In genomic region chr16:51152691-51153261, GRCh38 we compare ENCODE assay signal across 10 cellular contexts. TPM values are rescaled to one million over a fixed set of nuclear protein-coding genes. Genes with fewer than 3 reads are reported as not detected.
DNase-seq lines count a peak whose midpoint lies in the region; ATAC-seq, FAIRE-seq and TF ChIP-seq lines count a peak whose summit lies in the region.
"Had no signal": no experiment of that assay in that cellular context is flagged by ENCODE, and none has a peak within 500 bp of the region (broad histone marks: within the 10 kb centered on the region; RNA-seq: fewer than 3 reads in every experiment).

No MANE protein-coding gene starts in this region.

- H3K4me3 ChIP-seq in A673 (ENCODE audit: low read depth, low read length, poor library complexity, severe bottlenecking) (peak overlapping the region; percentile 70), HFF-Myc (replicated peaks; ENCODE audit: low read depth, low read length) (peak overlapping the region; percentile 85), esophagus (ENCODE audit: low read depth in 1 of 2, low read length in 2 of 2) (peak overlapping the region; percentile 4 to 29)

- intact Hi-C loops in A673 (cut with micrococcal nuclease; ENCODE audit: unreplicated experiment), result loop anchor here (5.0 to 10.0 kb wide), 2 partner anchors 280 to 482 kb away; no protein-coding TSS in a partner anchor

- no peaks in the 10 kb centered on the region for H3K9me3 Mint-ChIP-seq in nephron

- no peaks in the 10 kb centered on the region for H3K36me3 Mint-ChIP-seq in nephron (ENCODE audit: low read depth)

- peaks cover 89% of the 10 kb centered on the region for H3K27me3 Mint-ChIP-seq in nephron (ENCODE audit: low read depth)

- WGBS in esophagus, 2 donors, result 5 to 7% methylated on average over 38 to 51 of the region's 51 CpGs

- H3K9me3 ChIP-seq in A673 (ENCODE audit: low read depth, low read length, poor library complexity, severe bottlenecking) (no peaks in the 10 kb centered on the region), esophagus (ENCODE audit: control insufficient read depth in 2 of 2, insufficient read depth in 1 of 2, low read depth in 1 of 2, low read length in 1 of 2) (peaks cover 0 to 7% of the 10 kb centered on the region in 2 donors)

- POLR2A ChIA-PET in A673 (lab: Charles Lee; ENCODE audit: low non-redundant PET), result no interaction called here

- H3K4me1 ChIP-seq in A673 (ENCODE audit: insufficient read depth, low read length, poor library complexity, severe bottlenecking) (peaks cover 22% of the 10 kb centered on the region), esophagus (ENCODE audit: control insufficient read depth in 2 of 2, insufficient read depth in 2 of 2, low read length in 1 of 2) (peaks cover 8 to 20% of the 10 kb centered on the region in 2 donors)

- peak overlapping the region; percentile 68 for H3K27ac ChIP-seq in A673 (ENCODE audit: low read depth, low read length, poor library complexity, severe bottlenecking)
- H3K27ac ChIP-seq in esophagus (ENCODE audit: low read depth in 2 of 2, low read length in 1 of 2), result no peak overlapping the region

- H3K4me3 Mint-ChIP-seq in nephron, result peak overlapping the region; percentile 85 to 88 (median 87)

- H3K27ac Mint-ChIP-seq in nephron, result peak overlapping the region; percentile 48 to 85 (median 69)

- TF ChIP-seq CTCF in A673 (conservative IDR thresholded peaks at IDR 0.05; ENCODE audit: low read depth, low read length) (no peak), HFF-Myc (IDR thresholded peaks at IDR 0.05; ENCODE audit: low read depth, low read length, missing control alignments) (no peak), nephron (IDR thresholded peaks at IDR 0.05; ENCODE audit: unreplicated experiment in 3 of 3) (no peak), D721Med (IDR thresholded peaks at IDR 0.05; ENCODE audit: insufficient read depth, missing control alignments) (no peak)

- no peak for FAIRE-seq in D721Med (lab: Jason Lieb, UNC)
- FAIRE-seq: endometrium had no signal

- BruUV-seq in A673 (replicated peaks; lab: Mats Ljungman, UMichigan), result no TSS peak

- ATAC-seq in HG02610 (IDR thresholded peaks at IDR 0.05; ENCODE audit: unreplicated experiment), result no peak
- no peak for ATAC-seq in HG03196 (IDR thresholded peaks at IDR 0.05; ENCODE audit: unreplicated experiment)

- no peaks in the 10 kb centered on the region for H3K36me3 ChIP-seq in A673 (ENCODE audit: insufficient read depth, low read length, poor library complexity, severe bottlenecking)
- H3K36me3 ChIP-seq in esophagus (ENCODE audit: control insufficient read depth in 2 of 2, insufficient read depth in 2 of 2, low read length in 1 of 2), result no peaks in the 10 kb centered on the region

- DNase-seq in A673 (ENCODE audit: low spot score), result peak; percentile 39
- no peak for DNase-seq in HFF-Myc (ENCODE audit: extremely low read depth, low read depth)
- no peak for DNase-seq in D721Med (ENCODE audit: insufficient read length, low spot score)
- DNase-seq in stimulated activated CD4-positive, alpha-beta T cell treated with anti-CD3 and anti-CD28 coated beads, Interleukin-2, amount 100 ng/mL, for 24 hours, result no peak
- DNase-seq: SHP77 had no signal

- H3K27me3 ChIP-seq in A673 (replicated peaks; ENCODE audit: insufficient read depth, low read depth, low read length, poor library complexity) (peaks cover 46% of the 10 kb centered on the region), esophagus (ENCODE audit: control insufficient read depth in 1 of 2, insufficient read depth in 2 of 2, low read length in 2 of 2) (peaks cover 17 to 42% of the 10 kb centered on the region in 2 donors)

- CTCF ChIA-PET in A673 (lab: Charles Lee), result no interaction called here

- H3K4me1 Mint-ChIP-seq in nephron, result peaks cover 36% of the 10 kb centered on the region

RNA-seq across cellular contexts. Expression of gene SALL1, which starts 1.7 kb away (rescaled TPM):
- total RNA-seq in A673 (2021), result 24.8 and 28.1 TPM in 2 replicates
- polyA plus RNA-seq in esophagus, result under 1 TPM; 0.02 TPM

Comparison
In these comparisons a context has a peak if more than half of its experiments do, and no peak if none do; other contexts are left out.
1. H3K4me3 ChIP-seq: peak in every context shown above with its lines; median percentile 85 in HFF-Myc; 70 in A673; 16 in esophagus.